ENCODE assay signal across 24 cellular contexts in the genomic region with DNA sequence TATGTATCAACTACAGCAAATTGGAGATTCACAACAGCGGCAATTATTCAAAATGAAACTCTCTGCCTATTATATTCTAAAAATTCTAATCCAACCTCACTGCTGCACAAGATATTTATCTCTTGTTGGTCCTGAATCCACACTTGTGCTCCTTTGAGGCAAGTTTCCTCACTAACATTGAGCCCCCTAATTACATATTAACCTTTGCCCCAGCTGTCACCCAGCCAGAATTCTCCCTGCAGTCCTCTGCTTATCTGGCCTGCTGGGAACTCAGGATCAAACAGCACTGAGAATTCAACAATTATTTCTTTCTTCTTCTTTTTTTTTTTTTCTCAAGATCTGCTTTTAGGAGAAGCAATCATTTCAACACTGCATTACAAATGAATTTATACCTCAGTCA. TPM values are rescaled to one million over a fixed set of nuclear protein-coding genes. Genes with fewer than 3 reads are reported as not detected.
DNase-seq lines count a peak whose midpoint lies in the region; ATAC-seq and TF ChIP-seq lines count a peak whose summit lies in the region.
"Had no signal": no experiment of that assay in that cellular context is flagged by ENCODE, and none has a peak within 500 bp of the region (broad histone marks: within the 10 kb centered on the region; RNA-seq: fewer than 3 reads in every experiment).

No MANE protein-coding gene starts in this region.

- ATAC-seq in HG03025 (IDR thresholded peaks at IDR 0.05; ENCODE audit: low FRiP score, unreplicated experiment), result no peak
- ATAC-seq in GM18870 (IDR thresholded peaks at IDR 0.05; ENCODE audit: unreplicated experiment), result no peak
- ATAC-seq in activated CD4-positive, alpha-beta T cell treated with anti-CD3 and anti-CD28 coated beads for 36 hours, result no peak
- ATAC-seq: stimulated activated naive B cell treated with anti-CD40 and anti-IgM and Interleukin-4, amounts not matched to agents 10 μg/mL and 1 μg/mL and 100 μg/mL, for 72 hours had no signal

- H3K27me3 Mint-ChIP-seq in brain, result no peaks in the 10 kb centered on the region
- H3K27me3 Mint-ChIP-seq in mesothelial cell of epicardium (ENCODE audit: low read depth), result no peaks in the 10 kb centered on the region
- H3K27me3 Mint-ChIP-seq in activated CD4-positive, alpha-beta T cell treated with anti-CD3 and anti-CD28 coated beads for 36 hours, result no peaks in the 10 kb centered on the region
- H3K27me3 Mint-ChIP-seq: stimulated activated naive B cell treated with anti-CD40 and anti-IgM and Interleukin-4, amounts not matched to agents 10 μg/mL and 1 μg/mL and 100 μg/mL, for 72 hours had no signal

- intact Hi-C loops in activated CD4-positive, alpha-beta T cell treated with anti-CD3 and anti-CD28 coated beads for 36 hours (cut with DNase I, micrococcal nuclease), result no loop called here

- H3K79me2 ChIP-seq in ACC112 (ENCODE audit: control insufficient read depth, insufficient read depth, low read length, unreplicated experiment), result no peaks in the 10 kb centered on the region

- H3K36me3 ChIP-seq in ACC112 (ENCODE audit: insufficient read depth, low read length), result no peaks in the 10 kb centered on the region
- H3K36me3 ChIP-seq in HEK293 (ENCODE audit: control insufficient read depth in 2 of 2, insufficient read depth in 1 of 2, low read length in 2 of 2), result no peaks in the 10 kb centered on the region
- H3K36me3 ChIP-seq: thoracic aorta had no signal

- CTCF ChIA-PET in HEK293 (lab: Yijun Ruan, JAX), result interaction anchor here (0.6 to 0.7 kb wide), 2 partner anchors 9 to 362 kb away, joined by 4 read pairs; no protein-coding TSS in a partner anchor
- CTCF ChIA-PET in activated CD4-positive, alpha-beta T cell treated with anti-CD3 and anti-CD28 coated beads for 36 hours (lab: Charles Lee), result no interaction called here

- H3K27ac Mint-ChIP-seq in brain (peak overlapping the region in 3 of 5 experiments; percentile 36 to 77 (median 52)), mesothelial cell of epicardium (peak overlapping the region; percentile 47)
- H3K27ac Mint-ChIP-seq in activated CD4-positive, alpha-beta T cell treated with anti-CD3 and anti-CD28 coated beads for 36 hours, result no peak overlapping the region
- H3K27ac Mint-ChIP-seq: activated naive CD4-positive, alpha-beta T cell treated with anti-CD3 and anti-CD28 coated beads, Interleukin-2, amount 10 ng/mL, durations not matched to agents 7 days and 5 days; stimulated activated naive B cell treated with anti-CD40 and anti-IgM and Interleukin-4, amounts not matched to agents 10 μg/mL and 1 μg/mL and 100 μg/mL, for 72 hours; T-helper 1 cell treated with Interleukin-12 subunit alpha and Interleukin-12 subunit beta and Interleukin-4 antibody, amounts not matched to agents 30 μg/mL and 1 μg/mL, for 36 hours had no signal

- peak overlapping the region; percentile 45 for H2AFZ ChIP-seq in ACC112 (ENCODE audit: low read length, unreplicated experiment)

- H3K9me3 ChIP-seq in HEK293 (ENCODE audit: control insufficient read depth, insufficient read depth, low read depth, low read length), result no peaks in the 10 kb centered on the region

- TF ChIP-seq CTCF in HEK293 (tag by site-specific recombination; IDR thresholded peaks at IDR 0.05) (no peak), brain (conservative IDR thresholded peaks at IDR 0.05) (no peak), mesothelial cell of epicardium (IDR thresholded peaks at IDR 0.05; ENCODE audit: unreplicated experiment) (no peak)

- no peak overlapping the region for H3K27ac ChIP-seq in ACC112 (ENCODE audit: low read depth, low read length)
- H3K27ac ChIP-seq in HEK293 (ENCODE audit: extremely low read depth, low read depth, low read length), result no peak overlapping the region
- H3K27ac ChIP-seq: BLaER1 treated with 17β-estradiol and CSF1 and Interleukin-3, amounts not matched to agents 10 nM and 100 nM had no signal

- DNase-seq in mesothelial cell of epicardium (ENCODE audit: low spot score in 2 of 2, unreplicated experiment in 2 of 2), result no peak
- no peak for DNase-seq in NCI-H510A treated with DMSO at 0.1 percent for 48 hours (lab: John Stamatoyannopoulos, UW)
- DNase-seq in activated CD4-positive, alpha-beta T cell treated with anti-CD3 and anti-CD28 coated beads for 36 hours, result no peak
- DNase-seq: activated CD4-positive, alpha-beta T cell treated with anti-CD3 and anti-CD28 coated beads for 4 hours; activated naive CD4-positive, alpha-beta T cell treated with anti-CD3 and anti-CD28 coated beads, Interleukin-2, amount 10 ng/mL, durations not matched to agents 7 days and 5 days; anterior cingulate cortex; central memory CD4-positive, alpha-beta T cell; H7; NCI-H1092 treated with DMSO at 0.1 percent for 48 hours; NCI-H2029 treated with DMSO at 0.1 percent for 48 hours; NCI-H446; nucleus accumbens; stimulated activated CD4-positive, alpha-beta T cell treated with anti-CD3 and anti-CD28 coated beads, Interleukin-4, amount 100 ng/mL, for 1 hour; stimulated activated naive B cell treated with anti-CD40 and anti-IgM and Interleukin-4, amounts not matched to agents 10 μg/mL and 1 μg/mL and 100 μg/mL, for 72 hours had no signal

- H3K4me1 Mint-ChIP-seq in brain (peaks cover 33% of the 10 kb centered on the region), mesothelial cell of epicardium (peaks cover 3% of the 10 kb centered on the region)
- H3K4me1 Mint-ChIP-seq in activated CD4-positive, alpha-beta T cell treated with anti-CD3 and anti-CD28 coated beads for 36 hours, result no peaks in the 10 kb centered on the region
- H3K4me1 Mint-ChIP-seq: activated naive CD4-positive, alpha-beta T cell treated with anti-CD3 and anti-CD28 coated beads, Interleukin-2, amount 10 ng/mL, durations not matched to agents 7 days and 5 days; stimulated activated naive B cell treated with anti-CD40 and anti-IgM and Interleukin-4, amounts not matched to agents 10 μg/mL and 1 μg/mL and 100 μg/mL, for 72 hours had no signal

- no peaks in the 10 kb centered on the region for H3K27me3 ChIP-seq in ACC112 (ENCODE audit: insufficient read depth, low read length)
- H3K27me3 ChIP-seq: BLaER1 treated with 17β-estradiol and CSF1 and Interleukin-3, amounts not matched to agents 10 nM and 100 nM had no signal

- POLR2A ChIA-PET in HEK293 (lab: Yijun Ruan, JAX), result no interaction called here
- POLR2A ChIA-PET in activated CD4-positive, alpha-beta T cell treated with anti-CD3 and anti-CD28 coated beads for 36 hours (lab: Charles Lee), result no interaction called here

- peaks cover 14% of the 10 kb centered on the region for H3K36me3 Mint-ChIP-seq in brain
- peaks cover 10% of the 10 kb centered on the region for H3K36me3 Mint-ChIP-seq in mesothelial cell of epicardium
- peaks cover 6% of the 10 kb centered on the region for H3K36me3 Mint-ChIP-seq in activated CD4-positive, alpha-beta T cell treated with anti-CD3 and anti-CD28 coated beads for 36 hours (ENCODE audit: low read depth)

- H3K4me3 ChIP-seq in ACC112 (ENCODE audit: low read depth, low read length) (no peak overlapping the region; the same call in 1 of the 2 replicates), HEK293 (ENCODE audit: low read depth, low read length) (no peak overlapping the region)
- H3K4me3 ChIP-seq: BLaER1 treated with 17β-estradiol and CSF1 and Interleukin-3, amounts not matched to agents 10 nM and 100 nM had no signal

- H3K4me1 ChIP-seq in ACC112 (ENCODE audit: control insufficient read depth, insufficient read depth, low read length, unreplicated experiment) (no peaks in the 10 kb centered on the region), HEK293 (ENCODE audit: control insufficient read depth, insufficient read depth, low read length) (no peaks in the 10 kb centered on the region)
- H3K4me1 ChIP-seq: BLaER1 treated with 17β-estradiol and CSF1 and Interleukin-3, amounts not matched to agents 10 nM and 100 nM had no signal

- peaks cover 21 to 31% (median 28%) of the 10 kb centered on the region in 5 experiments for H3K9me3 Mint-ChIP-seq in brain
- peaks cover 25% of the 10 kb centered on the region for H3K9me3 Mint-ChIP-seq in mesothelial cell of epicardium
- H3K9me3 Mint-ChIP-seq in activated CD4-positive, alpha-beta T cell treated with anti-CD3 and anti-CD28 coated beads for 36 hours (ENCODE audit: low read depth), result peaks cover 20% of the 10 kb centered on the region

- no peak overlapping the region for H3K4me3 Mint-ChIP-seq in brain
- H3K4me3 Mint-ChIP-seq in mesothelial cell of epicardium, result no peak overlapping the region
- no peak overlapping the region for H3K4me3 Mint-ChIP-seq in activated CD4-positive, alpha-beta T cell treated with anti-CD3 and anti-CD28 coated beads for 36 hours
- H3K4me3 Mint-ChIP-seq: activated naive CD4-positive, alpha-beta T cell treated with anti-CD3 and anti-CD28 coated beads, Interleukin-2, amount 10 ng/mL, durations not matched to agents 7 days and 5 days; stimulated activated naive B cell treated with anti-CD40 and anti-IgM and Interleukin-4, amounts not matched to agents 10 μg/mL and 1 μg/mL and 100 μg/mL, for 72 hours; T-helper 1 cell treated with Interleukin-12 subunit alpha and Interleukin-12 subunit beta and Interleukin-4 antibody, amounts not matched to agents 30 μg/mL and 1 μg/mL, for 36 hours had no signal

TF ChIP-seq in HEK293, 187 proteins besides CTCF, POLR2A, EP300 and RAD21:
- TF ChIP-seq ZNF555 (tag by site-specific recombination; conservative IDR thresholded peaks at IDR 0.05) (no peak), SP7 (tag by site-specific recombination; IDR thresholded peaks at IDR 0.05) (0 out of 2 replicates have a peak, but pooled peaks have one; percentile 22), GLI4 (tag by site-specific recombination; IDR thresholded peaks at IDR 0.05) (no peak), ZNF701 (tag by site-specific recombination; IDR thresholded peaks at IDR 0.05) (no peak)

RNA-seq across cellular contexts. Expression of a gene that starts 21.5 kb away (rescaled TPM):
- 6.4 TPM for polyA plus RNA-seq in brain (ENCODE audit: insufficient read depth, low read depth, low replicate concordance)
- total RNA-seq in mesothelial cell of epicardium, result 24.0 to 30.3 TPM (median 25.1 TPM) in 3 replicates
- total RNA-seq in activated CD4-positive, alpha-beta T cell treated with anti-CD3 and anti-CD28 coated beads for 36 hours, result not detected
- total RNA-seq: Daoy, renal cortical epithelial cell had no signal

RNA-seq across cellular contexts. Expression of a gene that starts 32.5 kb away (rescaled TPM):
- 37.5 TPM for polyA plus RNA-seq in brain (ENCODE audit: insufficient read depth, low read depth, low replicate concordance)
- 26.1 to 32.0 TPM (median 30.7 TPM) in 3 replicates for total RNA-seq in mesothelial cell of epicardium
- 10 to 100 TPM; 11.3 to 15.2 TPM for total RNA-seq in activated CD4-positive, alpha-beta T cell treated with anti-CD3 and anti-CD28 coated beads for 36 hours

Comparison
In these comparisons a context has a peak if more than half of its experiments do, and no peak if none do; other contexts are left out.
1. RNA of a gene that starts 21.5 kb away (total RNA-seq): 24.0 to 30.3 TPM in mesothelial cell of epicardium; not detected in activated CD4-positive, alpha-beta T cell treated with anti-CD3 and anti-CD28 coated beads for 36 hours; every median in the first group is over 10 times any median in the second.